ENCODE assay signal across 8 cellular contexts in genomic region chr1:61052393-61053280, GRCh38. TPM values are rescaled to one million over a fixed set of nuclear protein-coding genes. Genes with fewer than 3 reads are reported as not detected.
DNase-seq lines count a peak whose midpoint lies in the region; ATAC-seq lines count a peak whose summit lies in the region.

No MANE protein-coding gene starts in this region.

- H3K9ac ChIP-seq in trophoblast cell (ENCODE audit: low read length) = no peak overlapping the region

- H3K27me3 ChIP-seq in layer of hippocampus (ENCODE audit: control insufficient read depth, insufficient read depth, low read length) (no peaks in the 10 kb centered on the region), trophoblast cell (ENCODE audit: insufficient read depth, low read length) (peaks cover 60% of the 10 kb centered on the region)

- no peaks in the 10 kb centered on the region for H3K9me3 Mint-ChIP-seq in activated CD4-positive, alpha-beta T cell treated with anti-CD3 and anti-CD28 coated beads, Interleukin-2, amount 10 ng/mL, durations not matched to agents 7 days and 5 days
- H3K9me3 Mint-ChIP-seq in activated T-helper 17 cell treated with anti-CD3 and anti-CD28 coated beads, Interleukin-2, amount 50 U/mL, for 72 hours = no peaks in the 10 kb centered on the region

- WGBS in trophoblast cell (ENCODE audit: extremely low coverage, insufficient coverage, insufficient read length) = no CpG with 5 or more reads among the region's 15 CpGs

- H2BK12ac ChIP-seq in trophoblast cell (ENCODE audit: low read length) = no peak overlapping the region

- no peak overlapping the region for H2BK5ac ChIP-seq in trophoblast cell (ENCODE audit: low read depth, low read length, poor library complexity)

- no peak overlapping the region for H4K8ac ChIP-seq in trophoblast cell (ENCODE audit: low read depth, low read length)

- no peaks in the 10 kb centered on the region for H3K79me1 ChIP-seq in trophoblast cell (ENCODE audit: low read length)

- H3K9me3 ChIP-seq in trophoblast cell (ENCODE audit: insufficient read depth, low read depth, low read length) = peaks cover 2% of the 10 kb centered on the region

- H2AFZ ChIP-seq in trophoblast cell (ENCODE audit: insufficient read depth, low read length, poor library complexity) = no peak overlapping the region

- H2BK120ac ChIP-seq in trophoblast cell (ENCODE audit: insufficient read depth, low read length, poor library complexity) = no peak overlapping the region

- H3K27ac ChIP-seq in layer of hippocampus (ENCODE audit: low read depth, low read length) (peak overlapping the region; percentile 10), trophoblast cell (ENCODE audit: low read depth, low read length) (no peak overlapping the region)

- POLR2A ChIA-PET in activated CD4-positive, alpha-beta T cell treated with anti-CD3 and anti-CD28 coated beads, Interleukin-2, amount 10 ng/mL, durations not matched to agents 7 days and 5 days (lab: Charles Lee) = no interaction called here

- no peak overlapping the region for H3K4me2 ChIP-seq in trophoblast cell (ENCODE audit: low read length)

- no peak for DNase-seq in activated CD4-positive, alpha-beta T cell treated with anti-CD3 and anti-CD28 coated beads, Interleukin-2, amount 10 ng/mL, durations not matched to agents 7 days and 5 days
- DNase-seq in activated CD4-positive, alpha-beta T cell treated with anti-CD3 and anti-CD28 coated beads for 1 hour = no peak
- DNase-seq in superior temporal gyrus (ENCODE audit: extremely low spot score) (peak; percentile 46), trophoblast cell (no peak), NCI-H146 (lab: John Stamatoyannopoulos, UW) (no peak)

- H3K36me3 Mint-ChIP-seq in activated CD4-positive, alpha-beta T cell treated with anti-CD3 and anti-CD28 coated beads, Interleukin-2, amount 10 ng/mL, durations not matched to agents 7 days and 5 days (ENCODE audit: low read depth) = no peaks in the 10 kb centered on the region
- H3K36me3 Mint-ChIP-seq in activated T-helper 17 cell treated with anti-CD3 and anti-CD28 coated beads, Interleukin-2, amount 50 U/mL, for 72 hours (ENCODE audit: low read depth) = no peaks in the 10 kb centered on the region

- H3K27ac Mint-ChIP-seq in activated CD4-positive, alpha-beta T cell treated with anti-CD3 and anti-CD28 coated beads, Interleukin-2, amount 10 ng/mL, durations not matched to agents 7 days and 5 days = no peak overlapping the region
- no peak overlapping the region for H3K27ac Mint-ChIP-seq in activated T-helper 17 cell treated with anti-CD3 and anti-CD28 coated beads, Interleukin-2, amount 50 U/mL, for 72 hours

- H4K12ac ChIP-seq in trophoblast cell (ENCODE audit: low read depth, low read length) = no peak overlapping the region

- H4K91ac ChIP-seq in trophoblast cell (ENCODE audit: low read depth, low read length) = no peak overlapping the region

- no peaks in the 10 kb centered on the region for H3K79me2 ChIP-seq in trophoblast cell (ENCODE audit: control insufficient read depth, insufficient read depth, low read length, poor library complexity)

- peaks cover 34% of the 10 kb centered on the region for H3K4me1 Mint-ChIP-seq in activated CD4-positive, alpha-beta T cell treated with anti-CD3 and anti-CD28 coated beads, Interleukin-2, amount 10 ng/mL, durations not matched to agents 7 days and 5 days
- peaks cover 9% of the 10 kb centered on the region for H3K4me1 Mint-ChIP-seq in activated T-helper 17 cell treated with anti-CD3 and anti-CD28 coated beads, Interleukin-2, amount 50 U/mL, for 72 hours

- H3K4me1 ChIP-seq in trophoblast cell (ENCODE audit: control insufficient read depth in 1 of 2, insufficient read depth in 2 of 2, low read length in 2 of 2) = peaks cover 3 to 6% of the 10 kb centered on the region in 2 experiments

- CTCF ChIA-PET in activated CD4-positive, alpha-beta T cell treated with anti-CD3 and anti-CD28 coated beads, Interleukin-2, amount 10 ng/mL, durations not matched to agents 7 days and 5 days (lab: Charles Lee) = no interaction called here

- peaks cover 58% of the 10 kb centered on the region for H3K27me3 Mint-ChIP-seq in activated CD4-positive, alpha-beta T cell treated with anti-CD3 and anti-CD28 coated beads, Interleukin-2, amount 10 ng/mL, durations not matched to agents 7 days and 5 days
- H3K27me3 Mint-ChIP-seq in activated T-helper 17 cell treated with anti-CD3 and anti-CD28 coated beads, Interleukin-2, amount 50 U/mL, for 72 hours = peaks cover 50% of the 10 kb centered on the region

- no peak overlapping the region for H2AK5ac ChIP-seq in trophoblast cell (ENCODE audit: low read length)

- no peak overlapping the region for H3K14ac ChIP-seq in trophoblast cell (ENCODE audit: low read length)

- no peak overlapping the region for H3K4me3 ChIP-seq in trophoblast cell (ENCODE audit: low read depth, low read length)

- no peaks in the 10 kb centered on the region for H3K36me3 ChIP-seq in trophoblast cell (ENCODE audit: control insufficient read depth in 1 of 2, insufficient read depth in 2 of 2, low read length in 2 of 2)

- no peak overlapping the region for H3K23ac ChIP-seq in trophoblast cell (ENCODE audit: low read length)

- H3K18ac ChIP-seq in trophoblast cell (ENCODE audit: low read length) = no peak overlapping the region

- peak overlapping the region; percentile 62 for H3K4me3 Mint-ChIP-seq in activated CD4-positive, alpha-beta T cell treated with anti-CD3 and anti-CD28 coated beads, Interleukin-2, amount 10 ng/mL, durations not matched to agents 7 days and 5 days
- H3K4me3 Mint-ChIP-seq in activated T-helper 17 cell treated with anti-CD3 and anti-CD28 coated beads, Interleukin-2, amount 50 U/mL, for 72 hours = peak overlapping the region; percentile 74

- H3K4ac ChIP-seq in trophoblast cell (ENCODE audit: low read depth, low read length) = no peak overlapping the region

- ATAC-seq in activated T-helper 17 cell treated with anti-CD3 and anti-CD28 coated beads, Interleukin-2, amount 50 U/mL, for 72 hours (replicated peaks) = no peak
- ATAC-seq in HG02588 (IDR thresholded peaks at IDR 0.05; ENCODE audit: unreplicated experiment) = no peak

RNA-seq across cellular contexts. Expression of gene NFIA, which starts 29.7 kb away (rescaled TPM):
- total RNA-seq in activated CD4-positive, alpha-beta T cell treated with anti-CD3 and anti-CD28 coated beads, Interleukin-2, amount 10 ng/mL, durations not matched to agents 7 days and 5 days = 1 to 10 TPM in 1 of 2 experiments, under 1 TPM in 1; 0.97 to 1.6 TPM
- total RNA-seq in activated T-helper 17 cell treated with anti-CD3 and anti-CD28 coated beads, Interleukin-2, amount 50 U/mL, for 72 hours = 1 to 10 TPM; 3.5 to 5.1 TPM
- 0.12 and 0.23 TPM in 2 replicates for polyA plus RNA-seq in trophoblast cell (2013)
